ENCODE assay signal across 8 cellular contexts in genomic region chr16:81632392-81633146, GRCh38.
DNase-seq lines count a peak whose midpoint lies in the region; ATAC-seq and TF ChIP-seq lines count a peak whose summit lies in the region.

No MANE protein-coding gene starts in this region.

- DNase-seq in DND-41 (peak; percentile 76), T follicular helper cell (ENCODE audit: low read depth) (peak; percentile 69), mesendoderm (no peak), superior temporal gyrus (ENCODE audit: extremely low spot score) (no peak), DMS153 treated with DMSO at 0.1 percent for 48 hours (lab: John Stamatoyannopoulos, UW; ENCODE audit: unreplicated experiment) (no peak), substantia nigra (lab: John Stamatoyannopoulos, UW) (no peak)
- peak; percentile 12 to 67 (median 56) for DNase-seq in stimulated activated naive CD4-positive, alpha-beta T cell (lab: John Stamatoyannopoulos, UW)

- no peaks in the 10 kb centered on the region for H3K9me3 Mint-ChIP-seq in activated naive CD4-positive, alpha-beta T cell treated with anti-CD3 and anti-CD28 coated beads, Interleukin-2, amount 50 U/mL, for 24 hours

- no peak overlapping the region for H3K56ac ChIP-seq in mesendoderm (ENCODE audit: low read length)

- H3K79me2 ChIP-seq in DND-41 (ENCODE audit: insufficient read depth, low read length) (peaks cover 5% of the 10 kb centered on the region), mesendoderm (ENCODE audit: control insufficient read depth, insufficient read depth, low read length) (peaks cover 6% of the 10 kb centered on the region)

- peaks cover 8% of the 10 kb centered on the region for H3K36me3 ChIP-seq in DND-41 (ENCODE audit: insufficient read depth, low read length)
- no peaks in the 10 kb centered on the region for H3K36me3 ChIP-seq in mesendoderm (ENCODE audit: control insufficient read depth, insufficient read depth, low read length)

- H2BK5ac ChIP-seq in mesendoderm (ENCODE audit: low read length), result no peak overlapping the region

- WGBS in mesendoderm (ENCODE audit: extremely low coverage, insufficient coverage, low lambda C conversion rate), result no CpG with 5 or more reads among the region's 18 CpGs

- no peak overlapping the region for H3K4ac ChIP-seq in mesendoderm (ENCODE audit: low read depth, low read length)

- peak overlapping the region; percentile 73 for H3K4me3 Mint-ChIP-seq in activated naive CD4-positive, alpha-beta T cell treated with anti-CD3 and anti-CD28 coated beads, Interleukin-2, amount 50 U/mL, for 24 hours

- no peak overlapping the region for H2AK5ac ChIP-seq in mesendoderm (ENCODE audit: low read length)

- H4K8ac ChIP-seq in mesendoderm (ENCODE audit: low read depth, low read length), result no peak overlapping the region

- no peak overlapping the region for H4K5ac ChIP-seq in mesendoderm (ENCODE audit: low read length)

- H3K4me2 ChIP-seq in DND-41 (ENCODE audit: insufficient read depth, low read length) (0 out of 2 replicates have a peak overlapping the region, but pooled peaks have one; percentile 18), mesendoderm (ENCODE audit: low read length) (no peak overlapping the region)

- H3K9ac ChIP-seq in DND-41 (ENCODE audit: low read depth, low read length) (peak overlapping the region; percentile 21; the same call in 1 of the 2 replicates), mesendoderm (ENCODE audit: low read length) (no peak overlapping the region)

- no peak overlapping the region for H3K18ac ChIP-seq in mesendoderm (ENCODE audit: low read length)

- no peaks in the 10 kb centered on the region for H3K9me3 ChIP-seq in DND-41 (ENCODE audit: insufficient read depth, low read length, severe bottlenecking)

- no peaks in the 10 kb centered on the region for H3K36me3 Mint-ChIP-seq in activated naive CD4-positive, alpha-beta T cell treated with anti-CD3 and anti-CD28 coated beads, Interleukin-2, amount 50 U/mL, for 24 hours

- no peak overlapping the region for H2BK120ac ChIP-seq in mesendoderm (ENCODE audit: low read depth, low read length)

- no peaks in the 10 kb centered on the region for H3K27me3 Mint-ChIP-seq in activated naive CD4-positive, alpha-beta T cell treated with anti-CD3 and anti-CD28 coated beads, Interleukin-2, amount 50 U/mL, for 24 hours

- H3K27ac ChIP-seq in DND-41 (ENCODE audit: low read length), result peak overlapping the region; percentile 61
- H3K27ac ChIP-seq in mesendoderm (ENCODE audit: low read depth, low read length), result no peak overlapping the region
- no peak overlapping the region for H3K27ac ChIP-seq in substantia nigra (ENCODE audit: low read depth, low read length, poor library complexity, severe bottlenecking)

- no peak for TF ChIP-seq CTCF in DND-41 (IDR thresholded peaks at IDR 0.05; ENCODE audit: borderline replicate concordance, extremely low read depth, low read length, poor library complexity, severe bottlenecking)

- ATAC-seq in DND-41 (ENCODE audit: insufficient read depth, low read depth), result peak; percentile 87

- no peak overlapping the region for H2AFZ ChIP-seq in DND-41 (ENCODE audit: low read depth, low read length)

- H3K4me3 ChIP-seq in DND-41 (ENCODE audit: low read depth in 1 of 2, low read length in 2 of 2), result no peak overlapping the region
- no peak overlapping the region for H3K4me3 ChIP-seq in mesendoderm (ENCODE audit: low read length)

- H2BK15ac ChIP-seq in mesendoderm (replicated peaks; ENCODE audit: low read depth), result no peak overlapping the region

- peak overlapping the region; percentile 84 for H3K27ac Mint-ChIP-seq in activated naive CD4-positive, alpha-beta T cell treated with anti-CD3 and anti-CD28 coated beads, Interleukin-2, amount 50 U/mL, for 24 hours

- H3K23ac ChIP-seq in mesendoderm (ENCODE audit: low read length), result peak overlapping the region; percentile 59

- H3K4me1 ChIP-seq in DND-41 (ENCODE audit: insufficient read depth, low read length) (peaks cover 19% of the 10 kb centered on the region), mesendoderm (ENCODE audit: control insufficient read depth, low read depth, low read length) (peaks cover 13% of the 10 kb centered on the region)

- peaks cover 63% of the 10 kb centered on the region for H3K4me1 Mint-ChIP-seq in activated naive CD4-positive, alpha-beta T cell treated with anti-CD3 and anti-CD28 coated beads, Interleukin-2, amount 50 U/mL, for 24 hours

- peaks cover 78% of the 10 kb centered on the region for H4K20me1 ChIP-seq in DND-41 (ENCODE audit: insufficient read depth, low read length)

- peaks cover 13% of the 10 kb centered on the region for H3K79me1 ChIP-seq in mesendoderm (ENCODE audit: low read length)

- H3K27me3 ChIP-seq in DND-41 (ENCODE audit: insufficient read depth, low read length, poor library complexity) (no peaks in the 10 kb centered on the region), mesendoderm (ENCODE audit: insufficient read depth, low read length, poor library complexity) (no peaks in the 10 kb centered on the region)

Comparison
In these comparisons a context has a peak if more than half of its experiments do, and no peak if none do; other contexts are left out.
1. DNase-seq: peak in DND-41 (single experiment), T follicular helper cell (single experiment) and stimulated activated naive CD4-positive, alpha-beta T cell (6 of 6); none in mesendoderm (single experiment), superior temporal gyrus (single experiment), DMS153 treated with DMSO at 0.1 percent for 48 hours (single experiment) and substantia nigra (0 of 49).